Comparison of ENCODE assay signal across 17 cellular contexts in genomic region chr12:124542021-124542941, GRCh38. TPM values are rescaled to one million over a fixed set of nuclear protein-coding genes. Genes with fewer than 3 reads are reported as not detected.
DNase-seq lines count a peak whose midpoint lies in the region; ATAC-seq, FAIRE-seq and TF ChIP-seq lines count a peak whose summit lies in the region.
"Had no signal": no experiment of that assay in that cellular context is flagged by ENCODE, and none has a peak within 500 bp of the region (broad histone marks: within the 10 kb centered on the region; RNA-seq: fewer than 3 reads in every experiment).

No MANE protein-coding gene starts in this region.

- H3K4me3 Mint-ChIP-seq in stimulated activated memory B cell treated with anti-CD40 and anti-IgM and Interleukin-4, amounts not matched to agents 10 μg/mL and 1 μg/mL and 100 μg/mL, for 72 hours: no peak overlapping the region
- H3K4me3 Mint-ChIP-seq: activated T-helper 1 cell treated with anti-CD3 and anti-CD28 coated beads, Interleukin-12 subunit alpha, Interleukin-12 subunit beta, Interleukin-2, Interleukin-4 antibody, amounts not matched to agents 30 ng/mL and 10 ng/mL and 1 ng/mL, durations not matched to agents 14 hours and 24 hours and 36 hours; T-helper 2 cell treated with Interferon-gamma antibody and Interleukin-4, amounts not matched to agents 5 μg/mL and 100 μg/mL, for 36 hours had no signal

- no peak overlapping the region; the same call in 1 of the 2 replicates for H3K18ac ChIP-seq in H1 (ENCODE audit: extremely low read depth, low read length)

- H3K27ac Mint-ChIP-seq in stimulated activated memory B cell treated with anti-CD40 and anti-IgM and Interleukin-4, amounts not matched to agents 10 μg/mL and 1 μg/mL and 100 μg/mL, for 72 hours: no peak overlapping the region
- H3K27ac Mint-ChIP-seq: activated T-helper 1 cell treated with anti-CD3 and anti-CD28 coated beads, Interleukin-12 subunit alpha, Interleukin-12 subunit beta, Interleukin-2, Interleukin-4 antibody, amounts not matched to agents 30 ng/mL and 10 ng/mL and 1 ng/mL, durations not matched to agents 14 hours and 24 hours and 36 hours; T-helper 2 cell treated with Interferon-gamma antibody and Interleukin-4, amounts not matched to agents 5 μg/mL and 100 μg/mL, for 36 hours had no signal

- TF ChIP-seq RAD21 in H1 (IDR thresholded peaks at IDR 0.05 in 1 of 2, conservative IDR thresholded peaks at IDR 0.05 in 1 of 2; ENCODE audit: low read depth in 2 of 2, low read length in 2 of 2): no peak

- TF ChIP-seq POLR2A in H1 (IDR thresholded peaks at IDR 0.05; ENCODE audit: control extremely low read depth in 1 of 2, low read depth in 2 of 2, low read length in 2 of 2) (no peak), sigmoid colon (IDR thresholded peaks at IDR 0.05) (no peak)

- H3K56ac ChIP-seq in H1 (replicated peaks; ENCODE audit: insufficient read length, low read depth, low read length): no peak overlapping the region

- no peak for FAIRE-seq in H1 (lab: Jason Lieb, UNC)
- FAIRE-seq: A204.1, D721Med had no signal

- H4K8ac ChIP-seq in H1 (ENCODE audit: extremely low read depth, insufficient read depth, low read length): no peak overlapping the region; the same call in none of the 2 replicates

- no peak overlapping the region for H3K4me2 ChIP-seq in H1 (ENCODE audit: insufficient read depth in 1 of 2, low read depth in 2 of 2, low read length in 2 of 2)

- H4K20me1 ChIP-seq in H1 (replicated peaks in 1 of 2; ENCODE audit: control insufficient read depth in 1 of 2, insufficient read depth in 2 of 2, low read length in 2 of 2): peaks cover 28 to 48% of the 10 kb centered on the region in 2 experiments

- H3K79me1 ChIP-seq in H1 (ENCODE audit: low read depth, low read length): peaks cover 13% of the 10 kb centered on the region

- no peak overlapping the region for H4K91ac ChIP-seq in H1 (replicated peaks; ENCODE audit: insufficient read length, low read length)

- H3K36me3 Mint-ChIP-seq in stimulated activated memory B cell treated with anti-CD40 and anti-IgM and Interleukin-4, amounts not matched to agents 10 μg/mL and 1 μg/mL and 100 μg/mL, for 72 hours: no peaks in the 10 kb centered on the region

- no peak overlapping the region for H3K23ac ChIP-seq in H1 (ENCODE audit: insufficient read length)

- no peak overlapping the region for H4K5ac ChIP-seq in H1 (ENCODE audit: insufficient read length, low read depth, low read length)

- no peak overlapping the region; the same call in 1 of the 2 replicates for H3K27ac ChIP-seq in H1 (ENCODE audit: low read depth, low read length)
- peak overlapping the region in 3 of 4 donors; percentile 29 to 54 (median 36) for H3K27ac ChIP-seq in sigmoid colon
- H3K27ac ChIP-seq: thoracic aorta had no signal

- peaks cover 50 to 88% of the 10 kb centered on the region in 2 experiments for H3K79me2 ChIP-seq in H1 (ENCODE audit: control insufficient read depth in 1 of 2, insufficient read depth in 2 of 2, low read length in 2 of 2)

- CTCF ChIA-PET in H1 (lab: Charles Lee; ENCODE audit: partially characterized antibody): interaction anchor here (1.3 kb wide), 1 partner anchor 32 kb away, joined by 3 read pairs; no protein-coding TSS in a partner anchor

- TF ChIP-seq EP300 in H1 (IDR thresholded peaks at IDR 0.05; ENCODE audit: borderline replicate concordance in 1 of 2, low read depth in 2 of 2, low read length in 2 of 2): no peak
- TF ChIP-seq EP300 in sigmoid colon (IDR thresholded peaks at IDR 0.05): no peak

- H3K23me2 ChIP-seq in H1 (ENCODE audit: low read depth, low read length): no peaks in the 10 kb centered on the region

- ATAC-seq in HG03469 (IDR thresholded peaks at IDR 0.05; ENCODE audit: unreplicated experiment): no peak
- no peak for ATAC-seq in stimulated activated memory B cell treated with anti-CD40 and anti-IgM and Interleukin-4, amounts not matched to agents 10 μg/mL and 1 μg/mL and 100 μg/mL, for 72 hours

- intact Hi-C loops in sigmoid colon (cut with DNase I): no loop called here

- H3K27me3 ChIP-seq in H1 (replicated peaks in 1 of 4; ENCODE audit: control insufficient read depth in 3 of 4, extremely low read depth in 1 of 4, insufficient read depth in 3 of 4, low read length in 3 of 4) (no peaks in the 10 kb centered on the region), sigmoid colon (no peaks in the 10 kb centered on the region)

- H3K27me3 Mint-ChIP-seq in stimulated activated memory B cell treated with anti-CD40 and anti-IgM and Interleukin-4, amounts not matched to agents 10 μg/mL and 1 μg/mL and 100 μg/mL, for 72 hours: no peaks in the 10 kb centered on the region

- no peak overlapping the region for H3K14ac ChIP-seq in H1 (ENCODE audit: insufficient read length)

- H3K4me3 ChIP-seq in H1 (ENCODE audit: extremely low read depth in 1 of 4, insufficient read depth in 2 of 4, low read depth in 3 of 4, low read length in 4 of 4) (no peak overlapping the region), sigmoid colon (no peak overlapping the region)
- H3K4me3 ChIP-seq: thoracic aorta had no signal

- H3K4ac ChIP-seq in H1 (replicated peaks; ENCODE audit: insufficient read length, low read depth, low read length): no peak overlapping the region

- H3K36me3 ChIP-seq in H1 (ENCODE audit: control insufficient read depth in 2 of 4, insufficient read depth in 4 of 4, low read length in 3 of 4) (no peaks in the 10 kb centered on the region), sigmoid colon (no peaks in the 10 kb centered on the region)
- H3K36me3 ChIP-seq: thoracic aorta had no signal

- TF ChIP-seq CTCF in H1 (IDR thresholded peaks at IDR 0.05; ENCODE audit: control extremely low read depth in 1 of 3, insufficient read depth in 1 of 3, low read depth in 1 of 3, low read length in 3 of 3) (no peak), sigmoid colon (IDR thresholded peaks at IDR 0.05) (no peak)

- no peak overlapping the region for H2BK12ac ChIP-seq in H1 (ENCODE audit: low read depth, low read length)

- H3K9me3 Mint-ChIP-seq in stimulated activated memory B cell treated with anti-CD40 and anti-IgM and Interleukin-4, amounts not matched to agents 10 μg/mL and 1 μg/mL and 100 μg/mL, for 72 hours: no peaks in the 10 kb centered on the region
- H3K9me3 Mint-ChIP-seq: activated T-helper 1 cell treated with anti-CD3 and anti-CD28 coated beads, Interleukin-12 subunit alpha, Interleukin-12 subunit beta, Interleukin-2, Interleukin-4 antibody, amounts not matched to agents 30 ng/mL and 10 ng/mL and 1 ng/mL, durations not matched to agents 14 hours and 24 hours and 36 hours; T-helper 2 cell treated with Interferon-gamma antibody and Interleukin-4, amounts not matched to agents 5 μg/mL and 100 μg/mL, for 36 hours had no signal

- H3K4me1 Mint-ChIP-seq in stimulated activated memory B cell treated with anti-CD40 and anti-IgM and Interleukin-4, amounts not matched to agents 10 μg/mL and 1 μg/mL and 100 μg/mL, for 72 hours: peaks cover 73% of the 10 kb centered on the region

- WGBS in H1 (ENCODE audit: extremely low coverage in 1 of 2, insufficient coverage in 1 of 2, insufficient read length in 1 of 2, insufficient replicate concordance in 2 of 2, low coverage in 1 of 2, low lambda C conversion rate in 2 of 2, missing lambda C conversion rate in 1 of 2), 2 experiments: 93% methylated on average over 28 of the region's 28 CpGs; no CpG with 5 or more reads in 1 of the 2 experiments
- 84 to 88% methylated on average over 28 of the region's 28 CpGs for WGBS in sigmoid colon, 2 donors

- H2BK20ac ChIP-seq in H1 (ENCODE audit: low read length): no peak overlapping the region

- peaks cover 0 to 53% (median 27%) of the 10 kb centered on the region in 4 experiments; a peak in 6 of 7 replicates for H3K4me1 ChIP-seq in H1 (replicated peaks in 1 of 4; ENCODE audit: control insufficient read depth in 3 of 4, insufficient read depth in 4 of 4, low read length in 3 of 4)
- H3K4me1 ChIP-seq in sigmoid colon: peaks cover 0 to 78% (median 76%) of the 10 kb centered on the region in 4 donors

- peak overlapping the region; percentile 68 for H2BK5ac ChIP-seq in H1 (ENCODE audit: low read depth, low read length)

- no peak overlapping the region for H2AFZ ChIP-seq in H1 (ENCODE audit: low read length)

- peak overlapping the region; percentile 65 for H2AK5ac ChIP-seq in H1 (ENCODE audit: low read depth, low read length)

- no peaks in the 10 kb centered on the region for H3K9me3 ChIP-seq in H1 (ENCODE audit: insufficient read depth in 2 of 2, low read depth in 1 of 2, low read length in 1 of 2)
- no peaks in the 10 kb centered on the region for H3K9me3 ChIP-seq in sigmoid colon
- H3K9me3 ChIP-seq: thoracic aorta had no signal

- H3K9ac ChIP-seq in H1 (replicated peaks in 1 of 4; ENCODE audit: extremely low read depth in 1 of 4, low read depth in 3 of 4, low read length in 3 of 4): no peak overlapping the region

- H2BK120ac ChIP-seq in H1 (replicated peaks; ENCODE audit: low read depth, low read length): no peak overlapping the region

- POLR2A ChIA-PET in H1 (lab: Charles Lee; ENCODE audit: partially characterized antibody): no interaction called here

- peak; percentile 31 for DNase-seq in NCI-H146 (lab: John Stamatoyannopoulos, UW)
- DNase-seq in NCI-H146 treated with DMSO at 0.1 percent for 48 hours (lab: John Stamatoyannopoulos, UW; ENCODE audit: unreplicated experiment): no peak
- DNase-seq in M059J (ENCODE audit: low read depth): peak; percentile 70
- DNase-seq in H1 (ENCODE audit: low read depth in 1 of 2, low spot score in 2 of 2): no peak
- no peak for DNase-seq in sigmoid colon
- no peak for DNase-seq in NCI-H2081 treated with DMSO at 0.1 percent for 48 hours (lab: John Stamatoyannopoulos, UW)
- DNase-seq: amygdala, foreskin melanocyte, islet precursor cell, NCI-H345 had no signal

- H2BK15ac ChIP-seq in H1 (ENCODE audit: low read length): no peak overlapping the region; the same call in 1 of the 2 replicates

TF ChIP-seq in H1, 55 proteins besides CTCF, POLR2A, EP300 and RAD21 (continues in another document):
- TF ChIP-seq FOSL1 (IDR thresholded peaks at IDR 0.05; ENCODE audit: insufficient read depth, low read depth, low read length) (no peak), TCF12 (IDR thresholded peaks at IDR 0.05; ENCODE audit: low read depth, low read length) (no peak), SP1 (IDR thresholded peaks at IDR 0.05; ENCODE audit: low read depth, low read length) (no peak), HDAC2 (IDR thresholded peaks at IDR 0.05; ENCODE audit: borderline replicate concordance in 1 of 2, low read depth in 2 of 2, low read length in 2 of 2) (no peak)

RNA-seq across cellular contexts. Expression of gene NCOR2, which starts 25.1 kb away (rescaled TPM):
- 16.5 and 54.8 TPM in 2 replicates for total RNA-seq in M059J (2014; rRNA removed; shearing (Covaris generic))
- total RNA-seq in H1 (2021; fragmentation: NEBNext Ultra II Directional; extraction: Animal tissue kit (Norgen Biotek cat#: 25700)): 275 TPM in 2 replicates
- 14.8 and 25.3 TPM in 2 replicates for polyA plus RNA-seq in H1 (2011; rRNA removed)
- polyA plus RNA-seq in H1 (2011; cell fraction: cytosol; rRNA removed): 13.5 TPM
- polyA plus RNA-seq in H1 (2011; cell fraction: nucleus; rRNA removed): 54.3 TPM
- 125 to 153 TPM (median 138 TPM) in 4 replicates for polyA plus RNA-seq in H1 (2012, experiment 1 of 2)
- polyA plus RNA-seq in H1 (2012, experiment 2 of 2): 70.3 TPM
- polyA plus RNA-seq in H1 (2013, experiment 1 of 2): 103 TPM
- polyA plus RNA-seq in H1 (2013, experiment 2 of 2): 111 TPM
- 28.8 and 30.2 TPM in 2 replicates for polyA minus RNA-seq in H1 (2011; rRNA and poly(A)+ RNA removed)
- polyA minus RNA-seq in H1 (2011; cell fraction: cytosol; rRNA and poly(A)+ RNA removed): 93.4 TPM
- 81.3 TPM for polyA minus RNA-seq in H1 (2011; cell fraction: nucleus; rRNA and poly(A)+ RNA removed)
- 100 to 1,000 TPM in 1 of 4 donors, 10 to 100 TPM in 3; 42.5 to 134 (median 73.5) TPM for total RNA-seq in sigmoid colon
- 10 to 100 TPM; 18.6 to 81.8 (median 24.7) TPM for polyA plus RNA-seq in sigmoid colon

Comparison
In these comparisons a context has a peak if more than half of its experiments do, and no peak if none do; other contexts are left out.
1. DNase-seq: peak in NCI-H146 (single experiment) and M059J (single experiment); none in NCI-H146 treated with DMSO at 0.1 percent for 48 hours (single experiment), H1 (0 of 2), sigmoid colon (single experiment) and NCI-H2081 treated with DMSO at 0.1 percent for 48 hours (single experiment).